Comparison of ENCODE assay signal across 26 cellular contexts in the genomic region with DNA sequence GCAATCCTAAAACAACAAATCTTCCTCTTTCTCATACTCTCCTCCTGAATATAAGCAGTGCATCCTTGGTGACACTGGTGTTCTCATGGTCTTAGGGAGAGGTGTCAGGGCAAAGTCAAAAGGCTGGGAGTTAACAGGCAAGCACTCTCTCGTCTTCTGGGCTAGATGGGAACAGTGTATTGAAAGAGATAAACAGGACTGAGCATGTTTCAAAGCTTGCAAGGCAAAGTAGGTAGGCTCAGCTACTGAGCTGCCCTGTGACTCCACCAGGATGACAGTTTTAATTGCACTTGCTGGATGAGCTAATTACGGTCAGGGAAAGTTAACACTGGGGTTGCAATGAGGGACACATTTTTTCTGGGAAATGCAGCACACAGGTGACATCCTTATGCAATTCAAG.
A peak's percentile ranks its signal among the peaks of the same experiment; 100 is the strongest.
DNase-seq lines count a peak whose midpoint lies in the region; ATAC-seq and TF ChIP-seq lines count a peak whose summit lies in the region.
"Had no signal": no experiment of that assay in that cellular context is flagged by ENCODE, and none has a peak within 500 bp of the region (broad histone marks: within the 10 kb centered on the region; RNA-seq: fewer than 3 reads in every experiment).

No MANE protein-coding gene starts in this region.

- no peak overlapping the region for H2BK5ac ChIP-seq in trophoblast cell (ENCODE audit: low read depth, low read length, poor library complexity)

- H3K4me2 ChIP-seq in trophoblast cell (ENCODE audit: low read length) (no peak overlapping the region), OCI-LY7 (ENCODE audit: low read length) (no peak overlapping the region)

- no TSS peak for BruUV-seq in OCI-LY7 (replicated peaks; lab: Mats Ljungman, UMichigan)

- H3K23ac ChIP-seq in trophoblast cell (ENCODE audit: low read length): peak overlapping the region; percentile 31

- intact Hi-C loops in OCI-LY7 (cut with micrococcal nuclease; ENCODE audit: unreplicated experiment): no loop called here

- H3K27me3 ChIP-seq in foreskin keratinocyte (no peaks in the 10 kb centered on the region), trophoblast cell (ENCODE audit: insufficient read depth, low read length) (no peaks in the 10 kb centered on the region)
- H3K27me3 ChIP-seq: BE2C, MG63 had no signal

- H3K9me3 ChIP-seq in trophoblast cell (ENCODE audit: insufficient read depth, low read depth, low read length): no peaks in the 10 kb centered on the region
- H3K9me3 ChIP-seq in OCI-LY7 (ENCODE audit: low read length): no peaks in the 10 kb centered on the region
- H3K9me3 ChIP-seq: BE2C, MG63 had no signal

- H3K79me2 ChIP-seq in trophoblast cell (ENCODE audit: control insufficient read depth, insufficient read depth, low read length, poor library complexity) (no peaks in the 10 kb centered on the region), OCI-LY7 (ENCODE audit: insufficient read depth, low read depth, low read length) (no peaks in the 10 kb centered on the region)

- H3K79me1 ChIP-seq in trophoblast cell (ENCODE audit: low read length): no peaks in the 10 kb centered on the region

- H2AFZ ChIP-seq in trophoblast cell (ENCODE audit: insufficient read depth, low read length, poor library complexity): no peak overlapping the region
- H2AFZ ChIP-seq in OCI-LY7 (ENCODE audit: low read length): no peak overlapping the region

- H3K36me3 ChIP-seq in trophoblast cell (ENCODE audit: control insufficient read depth in 1 of 2, insufficient read depth in 2 of 2, low read length in 2 of 2) (no peaks in the 10 kb centered on the region), OCI-LY7 (ENCODE audit: insufficient read depth, low read length) (no peaks in the 10 kb centered on the region)
- H3K36me3 ChIP-seq: BE2C, MG63 had no signal

- no peak overlapping the region for H4K12ac ChIP-seq in trophoblast cell (ENCODE audit: low read depth, low read length)

- H3K14ac ChIP-seq in trophoblast cell (ENCODE audit: low read length): no peak overlapping the region

- no CpG with 5 or more reads among the region's 2 CpGs for WGBS in trophoblast cell (ENCODE audit: extremely low coverage, insufficient coverage, insufficient read length)

- CTCF ChIA-PET in OCI-LY7 (lab: Charles Lee; ENCODE audit: unreplicated experiment): no interaction called here

- H3K4me1 ChIP-seq in foreskin keratinocyte (no peaks in the 10 kb centered on the region), trophoblast cell (ENCODE audit: control insufficient read depth in 1 of 2, insufficient read depth in 2 of 2, low read length in 2 of 2) (peaks cover 0 to 3% of the 10 kb centered on the region in 2 experiments), OCI-LY7 (ENCODE audit: insufficient read depth, low read length, poor library complexity, severe bottlenecking) (no peaks in the 10 kb centered on the region)
- H3K4me1 ChIP-seq: BE2C had no signal

- no peak for ATAC-seq in foreskin keratinocyte
- ATAC-seq: HCT116, Panc1 had no signal

- H2BK12ac ChIP-seq in trophoblast cell (ENCODE audit: low read length): no peak overlapping the region

- no peak overlapping the region for H3K4ac ChIP-seq in trophoblast cell (ENCODE audit: low read depth, low read length)

- DNase-seq in NCI-H82 (lab: John Stamatoyannopoulos, UW): peak; percentile 14
- no peak for DNase-seq in NCI-H82 treated with DMSO at 0.1 percent for 48 hours (lab: John Stamatoyannopoulos, UW; ENCODE audit: unreplicated experiment)
- DNase-seq in foreskin keratinocyte: peak; percentile 58 to 60
- no peak for DNase-seq in trophoblast cell
- DNase-seq in OCI-LY7 (ENCODE audit: low spot score): no peak
- no peak for DNase-seq in SHP77 (lab: John Stamatoyannopoulos, UW)
- no peak for DNase-seq in NCI-H524 treated with DMSO at 0.1 percent for 48 hours (lab: John Stamatoyannopoulos, UW)
- DNase-seq: 8988T, ACHN, BE2C, Calu3, DMS79 treated with DMSO at 0.1 percent for 48 hours, GF-D8, IMR-90, KG1, MG63, NCI-H2029 treated with DMSO at 0.1 percent for 48 hours, NCI-H2171, NCI-H226, NCI-H510A, NCI-H774, SHP77 treated with DMSO at 0.1 percent for 48 hours had no signal

- H3K27ac ChIP-seq in foreskin keratinocyte (no peak overlapping the region), trophoblast cell (ENCODE audit: low read depth, low read length) (no peak overlapping the region), OCI-LY7 (ENCODE audit: low read depth, low read length, poor library complexity, severe bottlenecking) (no peak overlapping the region)
- H3K27ac ChIP-seq: RWPE1, SK-N-MC had no signal

- no peak for TF ChIP-seq CTCF in foreskin keratinocyte (conservative IDR thresholded peaks at IDR 0.05)
- TF ChIP-seq CTCF in OCI-LY7 (conservative IDR thresholded peaks at IDR 0.05; ENCODE audit: low read length): no peak

- H4K8ac ChIP-seq in trophoblast cell (ENCODE audit: low read depth, low read length): no peak overlapping the region

- no peak overlapping the region for H3K18ac ChIP-seq in trophoblast cell (ENCODE audit: low read length)

- H3K9ac ChIP-seq in trophoblast cell (ENCODE audit: low read length): no peak overlapping the region

- no peak overlapping the region for H2BK120ac ChIP-seq in trophoblast cell (ENCODE audit: insufficient read depth, low read length, poor library complexity)

- H4K20me1 ChIP-seq in OCI-LY7 (ENCODE audit: insufficient read depth, low read length): no peaks in the 10 kb centered on the region

- no peaks in the 10 kb centered on the region for H3K9me2 ChIP-seq in OCI-LY7 (ENCODE audit: insufficient read depth, low read length)

- no peak overlapping the region for H2AK5ac ChIP-seq in trophoblast cell (ENCODE audit: low read length)

- no peak overlapping the region for H3K4me3 ChIP-seq in trophoblast cell (ENCODE audit: low read depth, low read length)
- H3K4me3 ChIP-seq in OCI-LY7 (ENCODE audit: low read depth, low read length, poor library complexity, severe bottlenecking): no peak overlapping the region
- H3K4me3 ChIP-seq: MG63, SK-N-MC had no signal

- POLR2A ChIA-PET in OCI-LY7 (lab: Charles Lee): interaction anchor here (0.7 kb wide), 1 partner anchor 35 kb away, joined by 3 read pairs; no protein-coding TSS in a partner anchor

- no peak overlapping the region for H4K91ac ChIP-seq in trophoblast cell (ENCODE audit: low read depth, low read length)

Comparison
In these comparisons a context has a peak if more than half of its experiments do, and no peak if none do; other contexts are left out.
1. DNase-seq: peak in NCI-H82 (single experiment) and foreskin keratinocyte (2 of 2); none in NCI-H82 treated with DMSO at 0.1 percent for 48 hours (single experiment), trophoblast cell (0 of 2), OCI-LY7 (single experiment), SHP77 (0 of 2) and NCI-H524 treated with DMSO at 0.1 percent for 48 hours (single experiment).